9 cellular contexts compared by ENCODE assay signal in the genomic region with DNA sequence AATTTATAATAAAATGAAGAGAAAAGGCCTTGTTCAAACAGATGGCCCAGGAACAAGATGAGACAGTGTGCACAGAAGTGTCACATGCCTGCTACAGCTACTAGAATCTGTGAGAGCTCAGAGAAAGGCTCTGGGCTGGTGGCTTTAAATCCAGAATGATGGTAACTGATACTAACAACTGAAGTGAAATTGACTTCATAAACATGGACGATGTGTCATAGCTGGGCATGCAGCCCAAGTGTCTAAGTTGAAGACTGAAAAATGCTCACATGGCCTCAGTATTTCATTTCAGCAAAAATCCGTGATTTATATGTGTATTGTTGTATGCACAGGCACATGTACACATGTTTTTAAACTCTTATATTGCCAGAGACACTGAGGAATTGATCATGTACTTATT.
DNase-seq lines count a peak whose midpoint lies in the region; ATAC-seq and TF ChIP-seq lines count a peak whose summit lies in the region.
"Had no signal": no experiment of that assay in that cellular context is flagged by ENCODE, and none has a peak within 500 bp of the region (broad histone marks: within the 10 kb centered on the region; RNA-seq: fewer than 3 reads in every experiment).

No MANE protein-coding gene starts in this region.

- ATAC-seq in GM18909 (IDR thresholded peaks at IDR 0.05; ENCODE audit: poor library complexity, unreplicated experiment) (no peak), GM21447 (IDR thresholded peaks at IDR 0.05; ENCODE audit: unreplicated experiment) (no peak)
- no peak for ATAC-seq in stimulated activated naive CD8-positive, alpha-beta T cell treated with anti-CD3 and anti-CD28 coated beads, Interleukin-15, Interleukin-2, amounts not matched to agents 100 U/mL and 50 U/mL, for 24 hours

- H3K27me3 ChIP-seq in MG63: no peaks in the 10 kb centered on the region

- no TSS peak for BruUV-seq in MCF 10A (replicated peaks; lab: Mats Ljungman, UMichigan)

- H3K9me3 ChIP-seq in MG63: peaks cover 12% of the 10 kb centered on the region

- H3K36me3 Mint-ChIP-seq in MCF 10A (ENCODE audit: insufficient read depth, unreplicated experiment): peaks cover 7% of the 10 kb centered on the region
- H3K36me3 Mint-ChIP-seq: activated naive CD4-positive, alpha-beta T cell treated with anti-CD3 and anti-CD28 coated beads, Interleukin-2, amount 50 U/mL, for 24 hours had no signal

- peak overlapping the region; percentile 89 for H3K27ac Mint-ChIP-seq in MCF 10A (ENCODE audit: low read depth, unreplicated experiment)
- H3K27ac Mint-ChIP-seq: activated naive CD4-positive, alpha-beta T cell treated with anti-CD3 and anti-CD28 coated beads, Interleukin-2, amount 50 U/mL, for 24 hours had no signal

- TF ChIP-seq CTCF in AG04449 (IDR thresholded peaks at IDR 0.05; ENCODE audit: insufficient read depth, low read length, missing control alignments): no peak
- TF ChIP-seq CTCF in MCF 10A (IDR thresholded peaks at IDR 0.05; ENCODE audit: unreplicated experiment): no peak

- CTCF ChIA-PET in AG04449 (lab: Yijun Ruan, JAX) (interaction anchor here (0.7 to 1.5 kb wide), 3 partner anchors 42 to 368 kb away, joined by 3 to 4 read pairs (median 3); no protein-coding TSS in a partner anchor), MCF 10A (lab: Yijun Ruan, JAX) (interaction anchor here (0.7 to 1.5 kb wide), 4 partner anchors 70 to 770 kb away, joined by 3 to 5 read pairs (median 4); no protein-coding TSS in a partner anchor)

- DNase-seq in AG04449 (ENCODE audit: low read depth, low spot score) (peak; percentile 52), MG63 (peak; percentile 89), MCF 10A (ENCODE audit: unreplicated experiment) (peak; percentile 95), medulla oblongata (ENCODE audit: extremely low spot score) (peak; percentile 34), T-helper 9 cell (no peak)
- no peak for DNase-seq in stimulated activated naive CD8-positive, alpha-beta T cell treated with anti-CD3 and anti-CD28 coated beads, Interleukin-15, Interleukin-2, amounts not matched to agents 100 U/mL and 50 U/mL, for 24 hours

- POLR2A ChIA-PET in AG04449 (lab: Yijun Ruan, JAX) (interaction anchor here (1.9 kb wide), 1 partner anchor 368 kb away, joined by 12 read pairs; no protein-coding TSS in a partner anchor), MCF 10A (lab: Yijun Ruan, JAX) (interaction anchor here (0.6 to 2.8 kb wide), 22 partner anchors 8 to 523 kb away, joined by 3 to 39 read pairs (median 6); no protein-coding TSS in a partner anchor)

- H3K4me3 Mint-ChIP-seq in MCF 10A (ENCODE audit: unreplicated experiment): peak overlapping the region; percentile 15
- H3K4me3 Mint-ChIP-seq: activated naive CD4-positive, alpha-beta T cell treated with anti-CD3 and anti-CD28 coated beads, Interleukin-2, amount 50 U/mL, for 24 hours had no signal

- H3K4me1 Mint-ChIP-seq in MCF 10A (ENCODE audit: insufficient read depth, unreplicated experiment): peaks cover 48% of the 10 kb centered on the region
- H3K4me1 Mint-ChIP-seq: activated naive CD4-positive, alpha-beta T cell treated with anti-CD3 and anti-CD28 coated beads, Interleukin-2, amount 50 U/mL, for 24 hours had no signal

- H3K27me3 Mint-ChIP-seq in MCF 10A (ENCODE audit: insufficient read depth, unreplicated experiment): no peaks in the 10 kb centered on the region
- H3K27me3 Mint-ChIP-seq: activated naive CD4-positive, alpha-beta T cell treated with anti-CD3 and anti-CD28 coated beads, Interleukin-2, amount 50 U/mL, for 24 hours had no signal

- H3K9me3 Mint-ChIP-seq in MCF 10A (ENCODE audit: unreplicated experiment): no peaks in the 10 kb centered on the region
- H3K9me3 Mint-ChIP-seq: activated naive CD4-positive, alpha-beta T cell treated with anti-CD3 and anti-CD28 coated beads, Interleukin-2, amount 50 U/mL, for 24 hours had no signal

- H3K36me3 ChIP-seq in MG63: no peaks in the 10 kb centered on the region

- intact Hi-C loops in MCF 10A (cut with micrococcal nuclease): loop anchor here (10.0 kb wide), 1 partner anchor 373 kb away; no protein-coding TSS in a partner anchor

- H3K4me3 ChIP-seq in AG04449 (ENCODE audit: low read depth, low read length) (no peak overlapping the region), MG63 (no peak overlapping the region)

Comparison
In these comparisons a context has a peak if more than half of its experiments do, and no peak if none do; other contexts are left out.
1. DNase-seq: peak in AG04449 (single experiment), MG63 (single experiment), MCF 10A (single experiment) and medulla oblongata (single experiment); none in stimulated activated naive CD8-positive, alpha-beta T cell treated with anti-CD3 and anti-CD28 coated beads, Interleukin-15, Interleukin-2, amounts not matched to agents 100 U/mL and 50 U/mL, for 24 hours (single experiment) and T-helper 9 cell (single experiment).